6 cellular contexts compared by ENCODE assay signal in genomic region chr13:111048387-111048786, GRCh38.
"Had no signal": no experiment of that assay in that cellular context is flagged by ENCODE, and none has a peak within 500 bp of the region (broad histone marks: within the 10 kb centered on the region; RNA-seq: fewer than 3 reads in every experiment).

No MANE protein-coding gene starts in this region.

- H3K27ac ChIP-seq: HL-60 had no signal

- ATAC-seq: GM23338, HepG2 had no signal

- H3K4me3 ChIP-seq: GM23338 had no signal

- DNase-seq: H9, HCEC 1CT, KBM-7 had no signal
